In genomic region chr2:108690001-108690400, GRCh38 we compare ENCODE assay signal across 8 cellular contexts. TPM values are rescaled to one million over a fixed set of nuclear protein-coding genes. Genes with fewer than 3 reads are reported as not detected.
A peak's percentile ranks its signal among the peaks of the same experiment; 100 is the strongest.
DNase-seq lines count a peak whose midpoint lies in the region; ATAC-seq, FAIRE-seq and TF ChIP-seq lines count a peak whose summit lies in the region.
"Not testable (repeated sequence)": the region's sequence is repeated elsewhere in the genome, so short reads cannot be mapped to it uniquely, and the experiment has no call there.

No MANE protein-coding gene starts in this region.

- not testable (repeated sequence) for H3K23me2 ChIP-seq in H9 (ENCODE audit: insufficient read length, low read depth, low read length, poor library complexity, severe bottlenecking)

- H3K14ac ChIP-seq in H9 (ENCODE audit: insufficient read depth, low read length) = not testable (repeated sequence)

- H2AK5ac ChIP-seq in H9 (ENCODE audit: insufficient read length, low read length) = not testable (repeated sequence)

- H2BK12ac ChIP-seq in H9 (ENCODE audit: insufficient read length, low read depth, low read length) = not testable (repeated sequence)

- not testable (repeated sequence) for H3K27ac ChIP-seq in H9 (ENCODE audit: insufficient read length, low read depth, low read length); OCI-LY7 (ENCODE audit: low read depth, low read length, poor library complexity, severe bottlenecking); heart left ventricle; pancreas

- not testable (repeated sequence) for H3K18ac ChIP-seq in H9 (ENCODE audit: insufficient read length, low read depth, low read length)

- not testable (repeated sequence) for H3K36me3 Mint-ChIP-seq in H9 (ENCODE audit: insufficient read depth in 1 of 3, low read depth in 3 of 3); activated T-cell treated with anti-CD3 and anti-CD28 coated beads, Interleukin-2, amount 50 U/mL, for 72 hours (ENCODE audit: insufficient read depth in 2 of 2)

- not testable (repeated sequence) for TF ChIP-seq POLR2A in heart left ventricle (IDR thresholded peaks at IDR 0.05)

- H4K20me1 ChIP-seq in H9 (ENCODE audit: control insufficient read depth, insufficient read depth, insufficient read length); OCI-LY7 (ENCODE audit: insufficient read depth, low read length): not testable (repeated sequence)

- not testable (repeated sequence) for H3T11ph ChIP-seq in H9 (ENCODE audit: low read length)

- not testable (repeated sequence) for H2AFZ ChIP-seq in H9 (ENCODE audit: low read length); OCI-LY7 (ENCODE audit: low read length)

- H3K23ac ChIP-seq in H9 (ENCODE audit: insufficient read length, low read depth, low read length) = not testable (repeated sequence)

- H4K91ac ChIP-seq in H9 (ENCODE audit: insufficient read length, low read depth, low read length) = not testable (repeated sequence)

- H3K27me3 ChIP-seq in H9 (ENCODE audit: insufficient read depth, low read length); heart left ventricle; pancreas: not testable (repeated sequence)

- H2BK120ac ChIP-seq in H9 (ENCODE audit: low read depth, low read length, poor library complexity, severe bottlenecking) = not testable (repeated sequence)

- FAIRE-seq in pancreas (lab: Jason Lieb, UNC) = not testable (repeated sequence)

- H4K5ac ChIP-seq in H9 (ENCODE audit: insufficient read length, low read depth, low read length) = not testable (repeated sequence)

- H3K4me1 ChIP-seq in H9 (ENCODE audit: insufficient read depth, low read length); OCI-LY7 (ENCODE audit: insufficient read depth, low read length, poor library complexity, severe bottlenecking); heart left ventricle; pancreas: not testable (repeated sequence)

- not testable (repeated sequence) for H3K4me3 Mint-ChIP-seq in H9; activated T-cell treated with anti-CD3 and anti-CD28 coated beads, Interleukin-2, amount 50 U/mL, for 72 hours

- not testable (repeated sequence) for H3K4me3 ChIP-seq in OCI-LY7 (ENCODE audit: low read depth, low read length, poor library complexity, severe bottlenecking); heart left ventricle; pancreas

- not testable (repeated sequence) for H4K8ac ChIP-seq in H9 (replicated peaks; ENCODE audit: insufficient read length, low read depth, low read length)

- not testable (repeated sequence) for H2BK15ac ChIP-seq in H9 (ENCODE audit: low read depth, low read length)

- not testable (repeated sequence) for H3K79me2 ChIP-seq in H9 (ENCODE audit: insufficient read depth, low read length); OCI-LY7 (ENCODE audit: insufficient read depth, low read depth, low read length)

- H3K9me2 ChIP-seq in OCI-LY7 (ENCODE audit: insufficient read depth, low read length) = not testable (repeated sequence)

- POLR2A ChIA-PET in OCI-LY7 (lab: Charles Lee) = not testable (repeated sequence)

- not testable (repeated sequence) for H2BK20ac ChIP-seq in H9 (ENCODE audit: low read depth, low read length, poor library complexity, severe bottlenecking)

- H3K27ac Mint-ChIP-seq in H9; activated T-cell treated with anti-CD3 and anti-CD28 coated beads, Interleukin-2, amount 50 U/mL, for 72 hours: not testable (repeated sequence)

- 0 out of 3 replicates have a peak, but pooled peaks have one; percentile 11 for TF ChIP-seq CTCF in H9 (conservative IDR thresholded peaks at IDR 0.05)
- TF ChIP-seq CTCF in OCI-LY7 (conservative IDR thresholded peaks at IDR 0.05; ENCODE audit: low read length) = 0 out of 2 replicates have a peak, but pooled peaks have one; percentile 10
- TF ChIP-seq CTCF in heart left ventricle (IDR thresholded peaks at IDR 0.05) = peak in 2 of 12 donors; percentile 16 to 19
- not testable (repeated sequence) for TF ChIP-seq CTCF in pancreas (IDR thresholded peaks at IDR 0.05)

- not testable (repeated sequence) for H3K36me3 ChIP-seq in OCI-LY7 (ENCODE audit: insufficient read depth, low read length); pancreas
- H3K36me3 ChIP-seq in heart left ventricle = peaks cover 0 to 21% (median 10%) of the 10 kb centered on the region in 9 donors

- H3K79me1 ChIP-seq in H9 (ENCODE audit: insufficient read depth, low read depth, low read length, poor library complexity, severe bottlenecking) = not testable (repeated sequence)

- H3K9ac ChIP-seq in H9 (ENCODE audit: extremely low read depth, insufficient read length, low read length) = not testable (repeated sequence)

- not testable (repeated sequence) for H3K4me2 ChIP-seq in H9 (ENCODE audit: insufficient read depth, insufficient read length, low read length); OCI-LY7 (ENCODE audit: low read length)

- not testable (repeated sequence) for H3K4me1 Mint-ChIP-seq in H9; activated T-cell treated with anti-CD3 and anti-CD28 coated beads, Interleukin-2, amount 50 U/mL, for 72 hours (ENCODE audit: low read depth)

- not testable (repeated sequence) for H3K27me3 Mint-ChIP-seq in H9 (ENCODE audit: low read depth); activated T-cell treated with anti-CD3 and anti-CD28 coated beads, Interleukin-2, amount 50 U/mL, for 72 hours (ENCODE audit: low read depth)

- CTCF ChIA-PET in OCI-LY7 (lab: Charles Lee; ENCODE audit: unreplicated experiment) = not testable (repeated sequence)

- ATAC-seq in GM19395 (IDR thresholded peaks at IDR 0.05; ENCODE audit: unreplicated experiment) (peak; percentile 66), HG03175 (IDR thresholded peaks at IDR 0.05; ENCODE audit: unreplicated experiment) (peak; percentile 82), heart left ventricle (peak in 3 of 4 donors; percentile 84 to 86 (median 85)), pancreas (peak; percentile 73 to 95 (median 88))
- ATAC-seq in activated T-cell treated with anti-CD3 and anti-CD28 coated beads, Interleukin-2, amount 50 U/mL, for 72 hours (replicated peaks in 1 of 2) = peak; percentile 59 to 68

- H3K56ac ChIP-seq in H9 (ENCODE audit: insufficient read length, low read depth, low read length) = not testable (repeated sequence)

- BruUV-seq in OCI-LY7 (replicated peaks; lab: Mats Ljungman, UMichigan) = not testable (repeated sequence)

- intact Hi-C loops in OCI-LY7 (cut with micrococcal nuclease; ENCODE audit: unreplicated experiment); heart left ventricle (cut with DNase I); pancreas (cut with DNase I): not testable (repeated sequence)

- H3K9me3 ChIP-seq in H9 (ENCODE audit: control insufficient read depth, low read depth, low read length); OCI-LY7 (ENCODE audit: low read length); heart left ventricle; pancreas: not testable (repeated sequence)

- not testable (repeated sequence) for H2BK5ac ChIP-seq in H9 (ENCODE audit: insufficient read length, low read length)

- not testable (repeated sequence) for H3K9me3 Mint-ChIP-seq in H9; activated T-cell treated with anti-CD3 and anti-CD28 coated beads, Interleukin-2, amount 50 U/mL, for 72 hours

- WGBS in H9 (ENCODE audit: extremely low coverage, insufficient read length, low lambda C conversion rate) = no CpG with 5 or more reads among the region's 1 CpG
- no CpG with 5 or more reads among the region's 1 CpG for WGBS in heart left ventricle, 4 donors
- WGBS in pancreas, 2 donors = no CpG with 5 or more reads among the region's 1 CpG

- H3K4ac ChIP-seq in H9 (ENCODE audit: low read depth, low read length) = not testable (repeated sequence)

- DNase-seq in DMS 273 (lab: John Stamatoyannopoulos, UW; ENCODE audit: unreplicated experiment) = peak; percentile 28
- not testable (repeated sequence) for DNase-seq in H9; activated T-cell treated with anti-CD3 and anti-CD28 coated beads, Interleukin-2, amount 50 U/mL, for 72 hours; heart left ventricle; pancreas
- DNase-seq in OCI-LY7 (ENCODE audit: low spot score) = peak; percentile 6

RNA-seq across cellular contexts. Expression of gene RANBP2, which starts 29.3 kb away (rescaled TPM):
- 87.2 and 91.4 TPM in 2 replicates for total RNA-seq in H9 (2021)
- total RNA-seq in OCI-LY7 (2014; rRNA removed; shearing (Covaris generic)) = 48.4 and 51.3 TPM in 2 replicates
- total RNA-seq in OCI-LY7 (2022) = 64.9 and 74.0 TPM in 2 replicates
- 10 to 100 TPM; 57.7 to 58.8 TPM for total RNA-seq in activated T-cell treated with anti-CD3 and anti-CD28 coated beads, Interleukin-2, amount 50 U/mL, for 72 hours
- total RNA-seq in heart left ventricle = 10 to 100 TPM; 43.3 to 67.7 (median 52.5) TPM
- 10 to 100 TPM in 1 of 2 donors, 1 to 10 TPM in 1; 9.9 to 16.4 TPM for polyA plus RNA-seq in heart left ventricle
- total RNA-seq in pancreas = 10 to 100 TPM; 37.8 to 53.5 (median 39.1) TPM
- polyA plus RNA-seq in pancreas = 10 to 100 TPM in 1 of 2 donors, 1 to 10 TPM in 1; 8.4 to 13.7 TPM
